ENCODE assay signal across 12 cellular contexts in genomic region chrX:70219938-70220764, GRCh38. TPM values are rescaled to one million over a fixed set of nuclear protein-coding genes. Genes with fewer than 3 reads are reported as not detected.
DNase-seq lines count a peak whose midpoint lies in the region; ATAC-seq, FAIRE-seq and TF ChIP-seq lines count a peak whose summit lies in the region.
"Had no signal": no experiment of that assay in that cellular context is flagged by ENCODE, and none has a peak within 500 bp of the region (broad histone marks: within the 10 kb centered on the region; RNA-seq: fewer than 3 reads in every experiment).

No MANE protein-coding gene starts in this region.

- no peak for TF ChIP-seq CTCF in A549 (IDR thresholded peaks at IDR 0.05)
- no peak for TF ChIP-seq CTCF in foreskin keratinocyte (conservative IDR thresholded peaks at IDR 0.05)

- 10% methylated on average over 4 of the region's 5 CpGs for WGBS in A549 (ENCODE audit: missing lambda C conversion rate)

- TF ChIP-seq POLR2A in A549 (IDR thresholded peaks at IDR 0.05; ENCODE audit: low read length), result no peak

- H3K4me1 ChIP-seq in A549, result peaks cover 15% of the 10 kb centered on the region
- H3K4me1 ChIP-seq in foreskin keratinocyte, result no peaks in the 10 kb centered on the region
- H3K4me1 ChIP-seq in HAP-1, result peaks cover 9% of the 10 kb centered on the region
- H3K4me1 ChIP-seq: BE2C, vagina had no signal

- DNase-seq in A549 (ENCODE audit: low read depth in 1 of 2, low spot score in 1 of 2) (peak; percentile 64 to 95), LoVo (ENCODE audit: low spot score) (peak; percentile 32), RPMI8226 (peak; percentile 14), foreskin keratinocyte (peak; percentile 75 to 79), HAP-1 (ENCODE audit: low spot score in 2 of 2) (no peak), NCI-H128 (lab: John Stamatoyannopoulos, UW; ENCODE audit: unreplicated experiment) (no peak)
- DNase-seq: activated CD4-positive, alpha-beta T cell treated with anti-CD3 and anti-CD28 coated beads for 48 hours; BE2C; glutamatergic neuron had no signal

- CTCF ChIA-PET in A549 (lab: Yijun Ruan, JAX), result interaction anchor here (1.2 to 1.6 kb wide), 2 partner anchors 53 to 87 kb away, joined by 3 to 5 read pairs; partner anchors contain the start of gene IGBP1

- in situ Hi-C loops in HAP-1 (cut with MboI; ENCODE audit: low sequenced_read_pairs), result no loop called here

- peak; percentile 43 to 47; a peak in 3 of 5 replicates for TF ChIP-seq EP300 in A549 (IDR thresholded peaks at IDR 0.05)

- H3K27me3 ChIP-seq in foreskin keratinocyte (no peaks in the 10 kb centered on the region), HAP-1 (ENCODE audit: low read depth) (no peaks in the 10 kb centered on the region)
- H3K27me3 ChIP-seq: BE2C, vagina had no signal

- H3K9me3 ChIP-seq in A549 (no peaks in the 10 kb centered on the region), HAP-1 (peaks cover 5% of the 10 kb centered on the region; the same call in 1 of the 2 replicates)
- H3K9me3 ChIP-seq: BE2C, vagina had no signal

- no peaks in the 10 kb centered on the region for H3K36me3 ChIP-seq in HAP-1 (replicated peaks)
- H3K36me3 ChIP-seq: BE2C, vagina had no signal

- no peak overlapping the region for H3K4me3 ChIP-seq in A549
- no peak overlapping the region for H3K4me3 ChIP-seq in HAP-1
- H3K4me3 ChIP-seq: vagina had no signal

- H3K4me2 ChIP-seq in A549, result peak overlapping the region; percentile 56

- H3K27ac ChIP-seq in A549 (peak overlapping the region; percentile 60 to 63; a peak in 4 of 6 replicates), foreskin keratinocyte (no peak overlapping the region)
- H3K27ac ChIP-seq: vagina had no signal

- TF ChIP-seq RAD21 in A549 (conservative IDR thresholded peaks at IDR 0.05 in 1 of 2, IDR thresholded peaks at IDR 0.05 in 1 of 2), result no peak

- peak; percentile 99 for FAIRE-seq in A549 (lab: Jason Lieb, UNC)

- POLR2A ChIA-PET in A549 (lab: Yijun Ruan, JAX), result interaction anchor here (1.1 kb wide), 1 partner anchor 87 kb away, joined by 4 read pairs; the partner anchor contains the start of gene IGBP1

- ATAC-seq in A549 (peak; percentile 98), foreskin keratinocyte (peak; percentile 89), HG03159 (IDR thresholded peaks at IDR 0.05; ENCODE audit: unreplicated experiment) (no peak), HG03039 (IDR thresholded peaks at IDR 0.05; ENCODE audit: unreplicated experiment) (no peak)

TF ChIP-seq in A549, 52 proteins besides CTCF, POLR2A, EP300 and RAD21 (continues in another document):
- no peak for TF ChIP-seq MYC (IDR thresholded peaks at IDR 0.05; ENCODE audit: borderline replicate concordance, low read length)
- TF ChIP-seq JUN (IDR thresholded peaks at IDR 0.05), result peak; percentile 83 to 88; a peak in 4 of 5 replicates
- no peak; the same call in 1 of the 2 replicates for TF ChIP-seq ATOH8 (CRISPR knock-in tag; IDR thresholded peaks at IDR 0.05; ENCODE audit: low read depth)
- TF ChIP-seq, protein P1, sequence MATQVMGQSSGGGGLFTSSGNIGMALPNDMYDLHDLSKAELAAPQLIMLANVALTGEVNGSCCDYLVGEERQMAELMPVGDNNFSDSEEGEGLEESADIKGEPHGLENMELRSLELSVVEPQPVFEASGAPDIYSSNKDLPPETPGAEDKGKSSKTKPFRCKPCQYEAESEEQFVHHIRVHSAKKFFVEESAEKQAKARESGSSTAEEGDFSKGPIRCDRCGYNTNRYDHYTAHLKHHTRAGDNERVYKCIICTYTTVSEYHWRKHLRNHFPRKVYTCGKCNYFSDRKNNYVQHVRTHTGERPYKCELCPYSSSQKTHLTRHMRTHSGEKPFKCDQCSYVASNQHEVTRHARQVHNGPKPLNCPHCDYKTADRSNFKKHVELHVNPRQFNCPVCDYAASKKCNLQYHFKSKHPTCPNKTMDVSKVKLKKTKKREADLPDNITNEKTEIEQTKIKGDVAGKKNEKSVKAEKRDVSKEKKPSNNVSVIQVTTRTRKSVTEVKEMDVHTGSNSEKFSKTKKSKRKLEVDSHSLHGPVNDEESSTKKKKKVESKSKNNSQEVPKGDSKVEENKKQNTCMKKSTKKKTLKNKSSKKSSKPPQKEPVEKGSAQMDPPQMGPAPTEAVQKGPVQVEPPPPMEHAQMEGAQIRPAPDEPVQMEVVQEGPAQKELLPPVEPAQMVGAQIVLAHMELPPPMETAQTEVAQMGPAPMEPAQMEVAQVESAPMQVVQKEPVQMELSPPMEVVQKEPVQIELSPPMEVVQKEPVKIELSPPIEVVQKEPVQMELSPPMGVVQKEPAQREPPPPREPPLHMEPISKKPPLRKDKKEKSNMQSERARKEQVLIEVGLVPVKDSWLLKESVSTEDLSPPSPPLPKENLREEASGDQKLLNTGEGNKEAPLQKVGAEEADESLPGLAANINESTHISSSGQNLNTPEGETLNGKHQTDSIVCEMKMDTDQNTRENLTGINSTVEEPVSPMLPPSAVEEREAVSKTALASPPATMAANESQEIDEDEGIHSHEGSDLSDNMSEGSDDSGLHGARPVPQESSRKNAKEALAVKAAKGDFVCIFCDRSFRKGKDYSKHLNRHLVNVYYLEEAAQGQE (IDR thresholded peaks at IDR 0.05), result no peak
- peak; percentile 87 for TF ChIP-seq JUNB (IDR thresholded peaks at IDR 0.05)
- no peak for TF ChIP-seq BHLHE40 (IDR thresholded peaks at IDR 0.05; ENCODE audit: low read depth, low read length)
- no peak for TF ChIP-seq ZC3H11A (IDR thresholded peaks at IDR 0.05)
- TF ChIP-seq HOXA7 (CRISPR knock-in tag; IDR thresholded peaks at IDR 0.05), result no peak
- TF ChIP-seq, protein P2, sequence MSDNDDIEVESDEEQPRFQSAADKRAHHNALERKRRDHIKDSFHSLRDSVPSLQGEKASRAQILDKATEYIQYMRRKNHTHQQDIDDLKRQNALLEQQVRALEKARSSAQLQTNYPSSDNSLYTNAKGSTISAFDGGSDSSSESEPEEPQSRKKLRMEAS (IDR thresholded peaks at IDR 0.05), result peak; percentile 78
- no peak for TF ChIP-seq FOXS1 (CRISPR knock-in tag; IDR thresholded peaks at IDR 0.05)
- TF ChIP-seq SMC3 (IDR thresholded peaks at IDR 0.05), result no peak
- TF ChIP-seq RFX5 (IDR thresholded peaks at IDR 0.05), result no peak
- TF ChIP-seq HES2 (IDR thresholded peaks at IDR 0.05), result peak; percentile 17; the same call in 1 of the 2 replicates
- peak; percentile 85; the same call in 2 of the 3 replicates for TF ChIP-seq BCL3 (IDR thresholded peaks at IDR 0.05)
- TF ChIP-seq GATA3 (IDR thresholded peaks at IDR 0.05; ENCODE audit: borderline replicate concordance), result peak; percentile 100
- no peak for TF ChIP-seq NPAS2 (CRISPR knock-in tag; IDR thresholded peaks at IDR 0.05; ENCODE audit: borderline replicate concordance)

RNA-seq across cellular contexts. Expression of gene AWAT1, which starts 14.3 kb away (rescaled TPM):
- polyA plus RNA-seq in A549 (2011; rRNA removed) (not detected in 2 replicates), A549 (2017; fragmentation: RNase III; extraction: RNeasy Plus Mini Kit Qiagen cat#74134 plus additional on column Dnase treatment) (not detected in 3 replicates), foreskin keratinocyte (not detected in 2 replicates)
- polyA plus RNA-seq in A549 (2012; cell fraction: cytosol; rRNA removed), result not detected in 2 replicates
- polyA plus RNA-seq in A549 (2012; cell fraction: nucleus; rRNA removed), result not detected in 2 replicates
- polyA minus RNA-seq in A549 (2011; rRNA and poly(A)+ RNA removed), result not detected in 2 replicates
- total RNA-seq in foreskin keratinocyte, result not detected in 2 replicates
- total RNA-seq: vagina had no signal

RNA-seq across cellular contexts. Expression of gene P2RY4, which starts 39.9 kb away (rescaled TPM):
- polyA plus RNA-seq in A549 (2011; rRNA removed) (0.06 and 0.19 TPM in 2 replicates), A549 (2017; fragmentation: RNase III; extraction: RNeasy Plus Mini Kit Qiagen cat#74134 plus additional on column Dnase treatment) (not detected in 3 replicates), foreskin keratinocyte (not detected in 2 replicates)
- polyA plus RNA-seq in A549 (2012; cell fraction: cytosol; rRNA removed), result 0.03 TPM in 1 of 2 replicates, not detected in the other
- 0.37 and 0.56 TPM in 2 replicates for polyA plus RNA-seq in A549 (2012; cell fraction: nucleus; rRNA removed)
- 0.21 and 0.73 TPM in 2 replicates for polyA minus RNA-seq in A549 (2011; rRNA and poly(A)+ RNA removed)
- not detected in 2 replicates for total RNA-seq in foreskin keratinocyte
- total RNA-seq: vagina had no signal

RNA-seq across cellular contexts. Expression of gene DGAT2L6, which starts 42.9 kb away (rescaled TPM):
- not detected in 2 replicates for polyA plus RNA-seq in A549 (2011; rRNA removed)
- polyA plus RNA-seq in A549 (2012; cell fraction: cytosol; rRNA removed), result not detected in 2 replicates
- polyA plus RNA-seq in A549 (2012; cell fraction: nucleus; rRNA removed), result not detected in 2 replicates
- not detected in 3 replicates for polyA plus RNA-seq in A549 (2017; fragmentation: RNase III; extraction: RNeasy Plus Mini Kit Qiagen cat#74134 plus additional on column Dnase treatment)
- polyA minus RNA-seq in A549 (2011; rRNA and poly(A)+ RNA removed), result not detected in 2 replicates
- total RNA-seq in foreskin keratinocyte, result not detected in 2 replicates
- polyA plus RNA-seq in foreskin keratinocyte, result not detected in 2 replicates
- total RNA-seq: vagina had no signal

RNA-seq across cellular contexts. Expression of gene ARR3, which starts 48.0 kb away (rescaled TPM):
- polyA plus RNA-seq in A549 (2011; rRNA removed) (not detected in 2 replicates), A549 (2017; fragmentation: RNase III; extraction: RNeasy Plus Mini Kit Qiagen cat#74134 plus additional on column Dnase treatment) (not detected in 3 replicates), foreskin keratinocyte (not detected in 2 replicates)
- polyA plus RNA-seq in A549 (2012; cell fraction: cytosol; rRNA removed), result not detected in 2 replicates
- polyA plus RNA-seq in A549 (2012; cell fraction: nucleus; rRNA removed), result not detected in 2 replicates
- polyA minus RNA-seq in A549 (2011; rRNA and poly(A)+ RNA removed), result not detected in 2 replicates
- total RNA-seq in foreskin keratinocyte, result not detected in 2 replicates
- total RNA-seq: vagina had no signal

Comparison
In these comparisons a context has a peak if more than half of its experiments do, and no peak if none do; other contexts are left out.
1. ATAC-seq: peak in A549 (2 of 2) and foreskin keratinocyte (single experiment); none in HG03159 (single experiment) and HG03039 (single experiment).
2. DNase-seq: peak in A549 (2 of 2), LoVo (single experiment), RPMI8226 (single experiment) and foreskin keratinocyte (2 of 2); none in HAP-1 (0 of 2) and NCI-H128 (single experiment).